11 cellular contexts compared by ENCODE assay signal in the genomic region with DNA sequence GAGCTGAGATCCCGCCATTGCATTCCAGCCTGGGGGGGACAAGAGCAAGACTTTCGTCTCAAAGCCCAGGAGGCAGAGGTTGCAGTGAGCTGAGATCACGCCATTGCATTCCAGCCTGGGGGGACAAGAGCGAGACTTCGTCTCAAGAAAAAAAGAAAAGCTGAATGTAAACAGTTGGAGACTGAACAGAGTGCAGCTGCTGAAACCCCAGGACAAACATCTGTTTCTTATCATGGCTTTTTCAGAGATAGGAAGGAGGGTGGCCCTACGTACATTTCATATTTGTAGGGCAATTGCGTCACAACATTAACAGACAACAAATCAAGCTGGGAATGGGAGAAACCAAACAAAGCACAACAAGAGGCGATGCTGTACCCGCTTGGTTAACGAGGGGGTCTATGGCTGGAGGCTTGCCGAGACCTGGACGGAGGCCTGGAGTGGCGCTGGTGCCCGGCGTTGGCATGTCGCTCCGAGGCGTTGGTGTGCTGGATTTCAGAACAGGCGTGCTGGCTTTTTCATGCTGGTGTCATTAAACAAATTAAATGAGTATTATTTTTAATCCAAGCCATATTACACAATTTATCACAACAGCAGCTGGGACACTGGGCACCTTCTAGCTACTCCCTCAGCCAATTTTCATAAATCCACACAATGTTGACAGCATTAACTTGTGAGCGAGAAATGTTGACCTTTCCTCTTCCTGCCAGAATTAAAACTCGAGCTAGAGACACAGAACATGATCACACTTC.
DNase-seq lines count a peak whose midpoint lies in the region; ATAC-seq and TF ChIP-seq lines count a peak whose summit lies in the region.
"Had no signal": no experiment of that assay in that cellular context is flagged by ENCODE, and none has a peak within 500 bp of the region (broad histone marks: within the 10 kb centered on the region; RNA-seq: fewer than 3 reads in every experiment).

No MANE protein-coding gene starts in this region.

- TF ChIP-seq EP300 in transverse colon (IDR thresholded peaks at IDR 0.05; ENCODE audit: low read depth): peak; percentile 84

- ATAC-seq in lung (ENCODE audit: insufficient read depth, low FRiP score) (peak; percentile 59), GM18868 (IDR thresholded peaks at IDR 0.05; ENCODE audit: unreplicated experiment) (no peak), GM19467 (IDR thresholded peaks at IDR 0.05; ENCODE audit: unreplicated experiment) (no peak)
- ATAC-seq: T-cell had no signal

- H3K27me3 ChIP-seq in Peyer's patch: no peaks in the 10 kb centered on the region
- H3K27me3 ChIP-seq in esophagus (ENCODE audit: control insufficient read depth in 1 of 2, insufficient read depth in 2 of 2, low read length in 2 of 2): no peaks in the 10 kb centered on the region
- H3K27me3 ChIP-seq in lung (ENCODE audit: control insufficient read depth, insufficient read depth): no peaks in the 10 kb centered on the region
- H3K27me3 ChIP-seq in transverse colon: no peaks in the 10 kb centered on the region

- in situ Hi-C loops in transverse colon (cut with MboI; ENCODE audit: low pct_ligation_motif_present in 1 of 4, low pct_unique_long_range_greater_than_20kb in 1 of 4, low sequenced_read_pairs in 3 of 4): loop anchor here in 2 of 4 donors (10.0 to 25.0 kb wide), 4 partner anchors 58 to 226 kb away; no protein-coding TSS in a partner anchor

- intact Hi-C loops in transverse colon (cut with DNase I; ENCODE audit: low total_unique reads): loop anchor here (5.0 kb wide), 2 partner anchors 74 to 816 kb away; a partner anchor contains a TSS

- TF ChIP-seq POLR2A in Peyer's patch (IDR thresholded peaks at IDR 0.05) (no peak), transverse colon (IDR thresholded peaks at IDR 0.05) (no peak)

- DNase-seq in Peyer's patch: no peak
- no peak for DNase-seq in lung (ENCODE audit: low spot score)
- peak; percentile 47 for DNase-seq in transverse colon
- DNase-seq in GM19238 (ENCODE audit: insufficient read length, low spot score): no peak
- DNase-seq in activated CD4-positive, alpha-beta T cell treated with anti-CD3 and anti-CD28 coated beads, Interleukin-2, amount 50 U/mL, for 4 hours: no peak
- DNase-seq: effector CD8-positive, alpha-beta T cell; NCI-H187 treated with DMSO at 0.1 percent for 48 hours; T-cell had no signal

- TF ChIP-seq CTCF in Peyer's patch (IDR thresholded peaks at IDR 0.05) (no peak), lung (IDR thresholded peaks at IDR 0.05; ENCODE audit: control extremely low read depth, extremely low read depth) (no peak), transverse colon (IDR thresholded peaks at IDR 0.05) (no peak)

- H3K4me3 ChIP-seq in Peyer's patch: no peak overlapping the region
- H3K4me3 ChIP-seq in esophagus (ENCODE audit: low read depth in 1 of 2, low read length in 2 of 2): no peak overlapping the region
- H3K4me3 ChIP-seq in lung: no peak overlapping the region
- no peak overlapping the region for H3K4me3 ChIP-seq in transverse colon

- H3K4me1 ChIP-seq in Peyer's patch (no peaks in the 10 kb centered on the region), esophagus (ENCODE audit: control insufficient read depth in 2 of 2, insufficient read depth in 2 of 2, low read length in 1 of 2) (peaks cover 0 to 4% of the 10 kb centered on the region in 2 donors), lung (ENCODE audit: control insufficient read depth in 2 of 2, insufficient read depth in 2 of 2, low read length in 2 of 2) (peaks cover 2 to 4% of the 10 kb centered on the region in 2 donors), transverse colon (peaks cover 0 to 6% (median 5%) of the 10 kb centered on the region in 4 donors)

- H3K36me3 ChIP-seq in Peyer's patch: peaks cover 0 to 44% (median 0%) of the 10 kb centered on the region in 3 donors
- peaks cover 0 to 12% of the 10 kb centered on the region in 2 donors for H3K36me3 ChIP-seq in esophagus (ENCODE audit: control insufficient read depth in 2 of 2, insufficient read depth in 2 of 2, low read length in 1 of 2)
- H3K36me3 ChIP-seq in lung (ENCODE audit: control insufficient read depth in 2 of 2, insufficient read depth in 2 of 2, low read length in 2 of 2): peaks cover 3 to 22% of the 10 kb centered on the region in 2 donors
- peaks cover 0 to 25% (median 7%) of the 10 kb centered on the region in 4 donors for H3K36me3 ChIP-seq in transverse colon

- peak overlapping the region; percentile 33 to 87 (median 68) for H3K27ac ChIP-seq in Peyer's patch
- peak overlapping the region; percentile 61 to 75 for H3K27ac ChIP-seq in esophagus (ENCODE audit: low read depth in 2 of 2, low read length in 1 of 2)
- H3K27ac ChIP-seq in lung (ENCODE audit: low read depth in 1 of 2, low read length in 1 of 2): peak overlapping the region in 1 of 2 donors; percentile 37
- peak overlapping the region; percentile 68 to 78 (median 72) for H3K27ac ChIP-seq in transverse colon

- H3K9me3 ChIP-seq in Peyer's patch (no peaks in the 10 kb centered on the region), esophagus (ENCODE audit: control insufficient read depth in 2 of 2, insufficient read depth in 1 of 2, low read depth in 1 of 2, low read length in 1 of 2) (no peaks in the 10 kb centered on the region), lung (ENCODE audit: control insufficient read depth in 2 of 2, insufficient read depth in 1 of 2, low read length in 1 of 2) (peaks cover 0 to 6% of the 10 kb centered on the region in 2 donors), transverse colon (no peaks in the 10 kb centered on the region)

- 58 to 65% methylated on average over 21 of the region's 21 CpGs for WGBS in esophagus, 2 donors
- WGBS in lung, 2 donors: 73 to 75% methylated on average over 21 of the region's 21 CpGs
- 56 to 61% methylated on average over 7 to 21 of the region's 21 CpGs for WGBS in transverse colon (ENCODE audit: low coverage in 1 of 2), 2 donors
